12 cellular contexts compared by ENCODE assay signal in genomic region chr10:132776186-132776585, GRCh38.
DNase-seq lines count a peak whose midpoint lies in the region; ATAC-seq lines count a peak whose summit lies in the region.
"Had no signal": no experiment of that assay in that cellular context is flagged by ENCODE, and none has a peak within 500 bp of the region (broad histone marks: within the 10 kb centered on the region; RNA-seq: fewer than 3 reads in every experiment).

No MANE protein-coding gene starts in this region.

- H3K27me3 ChIP-seq in BLaER1: no peaks in the 10 kb centered on the region
- no peaks in the 10 kb centered on the region for H3K27me3 ChIP-seq in layer of hippocampus (ENCODE audit: control insufficient read depth, insufficient read depth, low read length)

- peak overlapping the region; percentile 91 for H3K4me2 ChIP-seq in BLaER1

- H4K20me1 ChIP-seq in BLaER1: peaks cover 34% of the 10 kb centered on the region; the same call in 1 of the 2 replicates

- no peak overlapping the region for H3K9ac ChIP-seq in BLaER1

- H3K27ac ChIP-seq in BLaER1 (0 out of 2 replicates have a peak overlapping the region, but pooled peaks have one; percentile 24), angular gyrus (ENCODE audit: low read depth, low read length) (peak overlapping the region; percentile 97), layer of hippocampus (ENCODE audit: low read depth, low read length) (peak overlapping the region; percentile 95)
- H3K27ac ChIP-seq: C4-2B, HL-60 had no signal

- H3K36me3 ChIP-seq in BLaER1: peaks cover 12% of the 10 kb centered on the region

- H3K9me3 ChIP-seq in BLaER1: peaks cover 4% of the 10 kb centered on the region; the same call in 1 of the 2 replicates

- H3K4me3 ChIP-seq in BLaER1: no peak overlapping the region

- peak; percentile 11 for DNase-seq in NCI-H1092 (lab: John Stamatoyannopoulos, UW)
- DNase-seq in NCI-H1092 treated with DMSO at 0.1 percent for 48 hours (lab: John Stamatoyannopoulos, UW): no peak
- no peak for DNase-seq in CD1c-positive myeloid dendritic cell (ENCODE audit: extremely low spot score)
- DNase-seq in RPMI8226: no peak
- DNase-seq: ACHN; CD8-positive, alpha-beta T cell had no signal

- ATAC-seq in GM18520 (IDR thresholded peaks at IDR 0.05; ENCODE audit: unreplicated experiment): no peak
- ATAC-seq: CD8-positive, alpha-beta T cell had no signal

- H3K4me1 ChIP-seq in BLaER1: peaks cover 67% of the 10 kb centered on the region

Comparison
In these comparisons a context has a peak if more than half of its experiments do, and no peak if none do; other contexts are left out.
1. H3K27ac ChIP-seq: peak in every context shown above with its lines; median percentile 97 in angular gyrus; 95 in layer of hippocampus; 24 in BLaER1.